Comparison of ENCODE assay signal across 13 cellular contexts in the genomic region with DNA sequence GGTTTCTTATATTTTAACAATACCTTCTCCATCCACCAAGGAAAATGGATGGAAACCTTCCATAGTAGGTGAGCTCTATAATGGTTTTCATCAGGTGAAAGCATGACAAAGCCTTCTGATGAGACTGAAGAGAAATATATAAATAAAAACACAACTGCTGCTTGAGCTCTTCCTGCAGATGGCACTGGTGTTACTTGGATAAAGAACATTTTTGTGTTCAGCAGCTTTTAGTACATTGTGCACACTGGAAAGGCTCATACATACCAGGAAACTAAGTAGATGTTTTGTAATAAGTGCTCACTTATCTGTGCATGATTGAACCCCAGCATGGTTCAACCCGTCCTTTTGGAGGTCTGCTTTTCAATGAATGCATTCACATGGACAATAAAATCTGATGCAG.
A peak's percentile ranks its signal among the peaks of the same experiment; 100 is the strongest.
DNase-seq lines count a peak whose midpoint lies in the region; ATAC-seq and TF ChIP-seq lines count a peak whose summit lies in the region.
"Had no signal": no experiment of that assay in that cellular context is flagged by ENCODE, and none has a peak within 500 bp of the region (broad histone marks: within the 10 kb centered on the region; RNA-seq: fewer than 3 reads in every experiment).

No MANE protein-coding gene starts in this region.

- no peaks in the 10 kb centered on the region for H3K4me1 Mint-ChIP-seq in natural killer cell treated with Interleukin-12 subunit alpha and Interleukin-12 subunit beta and Interleukin-15 and Interleukin-18, amount 100 ng/mL, for 72 hours (ENCODE audit: low read depth in 2 of 2)

- H3K4me1 ChIP-seq in foreskin keratinocyte, result no peaks in the 10 kb centered on the region
- H3K4me1 ChIP-seq: parathyroid adenoma had no signal

- no peak overlapping the region for H3K27ac ChIP-seq in foreskin keratinocyte
- H3K27ac ChIP-seq: KMS-11, parathyroid adenoma had no signal

- no peaks in the 10 kb centered on the region for H3K27me3 ChIP-seq in foreskin keratinocyte

- TF ChIP-seq CTCF in foreskin keratinocyte (conservative IDR thresholded peaks at IDR 0.05), result peak; percentile 73

- H3K27ac Mint-ChIP-seq in natural killer cell treated with Interleukin-12 subunit alpha and Interleukin-12 subunit beta and Interleukin-15 and Interleukin-18, amount 100 ng/mL, for 72 hours, result no peak overlapping the region
- H3K27ac Mint-ChIP-seq: activated naive CD8-positive, alpha-beta T cell had no signal

- H3K27me3 Mint-ChIP-seq in natural killer cell treated with Interleukin-12 subunit alpha and Interleukin-12 subunit beta and Interleukin-15 and Interleukin-18, amount 100 ng/mL, for 72 hours, result no peaks in the 10 kb centered on the region
- H3K27me3 Mint-ChIP-seq: activated naive CD8-positive, alpha-beta T cell had no signal

- peaks cover 3% of the 10 kb centered on the region for H3K9me3 Mint-ChIP-seq in natural killer cell treated with Interleukin-12 subunit alpha and Interleukin-12 subunit beta and Interleukin-15 and Interleukin-18, amount 100 ng/mL, for 72 hours

- DNase-seq in NCI-H146 (lab: John Stamatoyannopoulos, UW) (peak; percentile 6), NCI-H146 treated with DMSO at 0.1 percent for 48 hours (lab: John Stamatoyannopoulos, UW; ENCODE audit: unreplicated experiment) (no peak), RKO (ENCODE audit: low spot score) (peak; percentile 68), foreskin keratinocyte (peak in 1 of 2 donors; percentile 52), superior temporal gyrus (ENCODE audit: extremely low spot score) (peak; percentile 47), T-helper 9 cell (no peak)
- no peak for DNase-seq in natural killer cell treated with Interleukin-12 subunit alpha and Interleukin-12 subunit beta and Interleukin-15 and Interleukin-18, amount 100 ng/mL, for 72 hours (ENCODE audit: low spot score)
- no peak for DNase-seq in stimulated activated CD4-positive, alpha-beta T cell treated with anti-CD3 and anti-CD28 coated beads, Interleukin-2, amount 100 ng/mL, for 24 hours
- DNase-seq: HCEC 1CT, T1000 had no signal

- ATAC-seq in foreskin keratinocyte, result peak; percentile 54
- ATAC-seq in natural killer cell treated with Interleukin-12 subunit alpha and Interleukin-12 subunit beta and Interleukin-15 and Interleukin-18, amount 100 ng/mL, for 72 hours, result no peak

- no peak overlapping the region for H3K4me3 Mint-ChIP-seq in natural killer cell treated with Interleukin-12 subunit alpha and Interleukin-12 subunit beta and Interleukin-15 and Interleukin-18, amount 100 ng/mL, for 72 hours
- H3K4me3 Mint-ChIP-seq: activated naive CD8-positive, alpha-beta T cell had no signal

- no peaks in the 10 kb centered on the region for H3K36me3 Mint-ChIP-seq in natural killer cell treated with Interleukin-12 subunit alpha and Interleukin-12 subunit beta and Interleukin-15 and Interleukin-18, amount 100 ng/mL, for 72 hours
- H3K36me3 Mint-ChIP-seq: activated naive CD8-positive, alpha-beta T cell had no signal

Comparison
In these comparisons a context has a peak if more than half of its experiments do, and no peak if none do; other contexts are left out.
1. DNase-seq: peak in NCI-H146 (single experiment), RKO (single experiment) and superior temporal gyrus (single experiment); none in NCI-H146 treated with DMSO at 0.1 percent for 48 hours (single experiment), natural killer cell treated with Interleukin-12 subunit alpha and Interleukin-12 subunit beta and Interleukin-15 and Interleukin-18, amount 100 ng/mL, for 72 hours (single experiment), T-helper 9 cell (single experiment) and stimulated activated CD4-positive, alpha-beta T cell treated with anti-CD3 and anti-CD28 coated beads, Interleukin-2, amount 100 ng/mL, for 24 hours (0 of 2).